In genomic region chr1:112394743-112395062, GRCh38 we compare ENCODE assay signal across 9 cellular contexts. TPM values are rescaled to one million over a fixed set of nuclear protein-coding genes. Genes with fewer than 3 reads are reported as not detected.
DNase-seq lines count a peak whose midpoint lies in the region; ATAC-seq and TF ChIP-seq lines count a peak whose summit lies in the region.
"Had no signal": no experiment of that assay in that cellular context is flagged by ENCODE, and none has a peak within 500 bp of the region (broad histone marks: within the 10 kb centered on the region; RNA-seq: fewer than 3 reads in every experiment).

No MANE protein-coding gene starts in this region.

- intact Hi-C loops in Panc1 (cut with micrococcal nuclease; ENCODE audit: unreplicated experiment) = loop anchor here (5.0 kb wide), 1 partner anchor 218 kb away; no protein-coding TSS in a partner anchor

- peaks cover 42% of the 10 kb centered on the region for H3K4me1 ChIP-seq in BLaER1
- peaks cover 27% of the 10 kb centered on the region for H3K4me1 ChIP-seq in Panc1 (ENCODE audit: control insufficient read depth, insufficient read depth, low read length)

- peaks cover 1% of the 10 kb centered on the region for H3K36me3 Mint-ChIP-seq in progenitor cell of endocrine pancreas (ENCODE audit: insufficient read depth)

- peaks cover 33% of the 10 kb centered on the region for H3K4me1 Mint-ChIP-seq in progenitor cell of endocrine pancreas (ENCODE audit: low read depth)

- H3K9me3 ChIP-seq in BLaER1 (no peaks in the 10 kb centered on the region), Panc1 (ENCODE audit: control insufficient read depth, insufficient read depth, low read depth, low read length) (no peaks in the 10 kb centered on the region)

- in situ Hi-C loops in Panc1 (cut with HindIII; ENCODE audit: low pct_unique_long_range_greater_than_20kb, low sequenced_read_pairs) = no loop called here

- peak overlapping the region; percentile 39 for H3K27ac Mint-ChIP-seq in progenitor cell of endocrine pancreas

- TF ChIP-seq CTCF in Panc1 (IDR thresholded peaks at IDR 0.05) (no peak; the same call in 1 of the 2 replicates), epithelial cell of proximal tubule (conservative IDR thresholded peaks at IDR 0.05; ENCODE audit: low read depth, low read length) (no peak), progenitor cell of endocrine pancreas (IDR thresholded peaks at IDR 0.05; ENCODE audit: unreplicated experiment) (no peak)

- POLR2A ChIA-PET in Panc1 (lab: Charles Lee) = no interaction called here

- H3K27me3 ChIP-seq in BLaER1 (no peaks in the 10 kb centered on the region), Panc1 (ENCODE audit: control insufficient read depth, insufficient read depth, low read length) (no peaks in the 10 kb centered on the region)

- H3K36me3 ChIP-seq in BLaER1 = no peaks in the 10 kb centered on the region
- peaks cover 2% of the 10 kb centered on the region; the same call in 1 of the 2 replicates for H3K36me3 ChIP-seq in Panc1 (ENCODE audit: control insufficient read depth, insufficient read depth, low read length)

- H3K27me3 Mint-ChIP-seq in progenitor cell of endocrine pancreas = no peaks in the 10 kb centered on the region

- no peaks in the 10 kb centered on the region for H3K9me3 Mint-ChIP-seq in progenitor cell of endocrine pancreas (ENCODE audit: low read depth)

- BruUV-seq in Panc1 (replicated peaks; lab: Mats Ljungman, UMichigan) = no TSS peak

- peak overlapping the region; percentile 18; the same call in 1 of the 2 replicates for H3K4me2 ChIP-seq in BLaER1

- ATAC-seq in Panc1 = no peak
- ATAC-seq in GM21360 (IDR thresholded peaks at IDR 0.05; ENCODE audit: unreplicated experiment) = no peak

- H3K9ac ChIP-seq in BLaER1 = no peak overlapping the region

- no peak overlapping the region for H3K27ac ChIP-seq in BLaER1
- peak overlapping the region; percentile 92 for H3K27ac ChIP-seq in Panc1 (ENCODE audit: low read length)

- H3K4me3 Mint-ChIP-seq in progenitor cell of endocrine pancreas (ENCODE audit: low read depth) = no peak overlapping the region

- DNase-seq in Panc1 (ENCODE audit: low read depth, low spot score) (no peak), epithelial cell of proximal tubule (ENCODE audit: low read depth) (no peak), progenitor cell of endocrine pancreas (ENCODE audit: low spot score, unreplicated experiment) (no peak), NCI-H187 (lab: John Stamatoyannopoulos, UW) (no peak), SHP77 (lab: John Stamatoyannopoulos, UW) (no peak)
- no peak for DNase-seq in central memory CD4-positive, alpha-beta T cell
- DNase-seq: NK-92 treated with Interleukin-12 subunit alpha and Interleukin-12 subunit beta, amount 100 ng/mL, for 24 hours had no signal

- H4K20me1 ChIP-seq in BLaER1 = peaks cover 10% of the 10 kb centered on the region; the same call in 1 of the 2 replicates

- H3K4me3 ChIP-seq in BLaER1 (no peak overlapping the region), Panc1 (ENCODE audit: low read depth in 2 of 2, low read length in 2 of 2) (peak overlapping the region; percentile 21 to 37; a peak in 3 of 4 replicates), epithelial cell of proximal tubule (ENCODE audit: low read depth, low read length) (peak overlapping the region; percentile 30)

- CTCF ChIA-PET in Panc1 (lab: Charles Lee) = interaction anchor here (0.6 to 1.0 kb wide), 3 partner anchors 28 to 312 kb away, joined by 3 to 5 read pairs (median 3); partner anchors contain the start of gene RHOC

RNA-seq across cellular contexts. Expression of gene CTTNBP2NL, which starts 1.3 kb away (rescaled TPM):
- total RNA-seq in Panc1 (2021; ENCODE audit: unreplicated experiment) (18.4 TPM), epithelial cell of proximal tubule (26.1 and 27.2 TPM in 2 replicates), progenitor cell of endocrine pancreas (46.0 and 48.4 TPM in 2 replicates)
- 5.8 TPM for polyA plus RNA-seq in Panc1 (2012; ENCODE audit: insufficient read length)
